18 cellular contexts compared by ENCODE assay signal in genomic region chr14:56515739-56516138, GRCh38.
"Had no signal": no experiment of that assay in that cellular context is flagged by ENCODE, and none has a peak within 500 bp of the region (broad histone marks: within the 10 kb centered on the region; RNA-seq: fewer than 3 reads in every experiment).

No MANE protein-coding gene starts in this region.

- ATAC-seq: activated CD8-positive, alpha-beta memory T cell treated with anti-CD3 and anti-CD28 coated beads, Interleukin-2, amount 10 ng/mL, durations not matched to agents 7 days and 5 days; PC-3; WTC11 had no signal

- H3K9me3 Mint-ChIP-seq: activated naive CD8-positive, alpha-beta T cell treated with anti-CD3 and anti-CD28 coated beads for 36 hours; T-helper 1 cell treated with Interleukin-12 subunit alpha and Interleukin-12 subunit beta and Interleukin-4 antibody, amounts not matched to agents 30 μg/mL and 1 μg/mL, for 36 hours; WTC11 had no signal

- H3K27ac Mint-ChIP-seq: activated CD8-positive, alpha-beta memory T cell treated with anti-CD3 and anti-CD28 coated beads, Interleukin-2, amount 10 ng/mL, durations not matched to agents 7 days and 5 days; activated naive CD8-positive, alpha-beta T cell treated with anti-CD3 and anti-CD28 coated beads for 36 hours; T-helper 1 cell treated with Interleukin-12 subunit alpha and Interleukin-12 subunit beta and Interleukin-4 antibody, amounts not matched to agents 30 μg/mL and 1 μg/mL, for 36 hours; WTC11 had no signal

- H3K4me3 Mint-ChIP-seq: activated CD8-positive, alpha-beta memory T cell treated with anti-CD3 and anti-CD28 coated beads, Interleukin-2, amount 10 ng/mL, durations not matched to agents 7 days and 5 days; activated naive CD8-positive, alpha-beta T cell treated with anti-CD3 and anti-CD28 coated beads for 36 hours; T-helper 1 cell treated with Interleukin-12 subunit alpha and Interleukin-12 subunit beta and Interleukin-4 antibody, amounts not matched to agents 30 μg/mL and 1 μg/mL, for 36 hours; WTC11 had no signal

- H3K36me3 Mint-ChIP-seq: activated CD8-positive, alpha-beta memory T cell treated with anti-CD3 and anti-CD28 coated beads, Interleukin-2, amount 10 ng/mL, durations not matched to agents 7 days and 5 days; activated naive CD8-positive, alpha-beta T cell treated with anti-CD3 and anti-CD28 coated beads for 36 hours; WTC11 had no signal

- FAIRE-seq: colon, RCC 7860 had no signal

- H3K4me1 Mint-ChIP-seq: activated CD8-positive, alpha-beta memory T cell treated with anti-CD3 and anti-CD28 coated beads, Interleukin-2, amount 10 ng/mL, durations not matched to agents 7 days and 5 days had no signal

- DNase-seq: activated CD4-positive, alpha-beta T cell treated with anti-CD3 and anti-CD28 coated beads, Interleukin-2, amount 50 U/mL, for 1 hour; activated CD8-positive, alpha-beta memory T cell treated with anti-CD3 and anti-CD28 coated beads, Interleukin-2, amount 10 ng/mL, durations not matched to agents 7 days and 5 days; activated naive CD8-positive, alpha-beta T cell treated with anti-CD3 and anti-CD28 coated beads for 36 hours; cerebellar nuclear complex; Kasumi-1; KBM-7; NCI-H1105 treated with DMSO at 0.1 percent for 48 hours; NCI-H1436 treated with DMSO at 0.1 percent for 48 hours; NCI-H187; NCI-H2081 treated with DMSO at 0.1 percent for 48 hours; NCI-H446; NCI-H524; PC-3; SHP77 had no signal
